ENCODE assay signal across 8 cellular contexts in genomic region chr13:48155850-48156249, GRCh38.
DNase-seq lines count a peak whose midpoint lies in the region; ATAC-seq and TF ChIP-seq lines count a peak whose summit lies in the region.

No MANE protein-coding gene starts in this region.

- H3K9me3 ChIP-seq in HUES6 (ENCODE audit: control insufficient read depth, insufficient read depth, low read depth, low read length) (no peaks in the 10 kb centered on the region), right lobe of liver (no peaks in the 10 kb centered on the region)

- no peaks in the 10 kb centered on the region for H3K36me3 ChIP-seq in GM06990 (ENCODE audit: control insufficient read depth, insufficient read depth, low read length)
- H3K36me3 ChIP-seq in HUES6 (ENCODE audit: control insufficient read depth, insufficient read depth, low read length), result no peaks in the 10 kb centered on the region
- H3K36me3 ChIP-seq in right lobe of liver, result no peaks in the 10 kb centered on the region

- H3K4me1 ChIP-seq in HUES6 (ENCODE audit: control insufficient read depth, insufficient read depth, low read length) (peaks cover 40% of the 10 kb centered on the region), right lobe of liver (peaks cover 0 to 6% (median 0%) of the 10 kb centered on the region in 4 donors)

- no peaks in the 10 kb centered on the region for H3K27me3 Mint-ChIP-seq in activated CD8-positive, alpha-beta T cell treated with anti-CD3 and anti-CD28 coated beads, Interleukin-2, amount 10 ng/mL, durations not matched to agents 7 days and 5 days (ENCODE audit: low read depth)

- H3K4me3 ChIP-seq in GM06990 (replicated peaks; ENCODE audit: low read depth, low read length) (no peak overlapping the region), HUES6 (ENCODE audit: low read depth, low read length) (no peak overlapping the region), right lobe of liver (no peak overlapping the region)

- H3K27ac ChIP-seq in HUES6 (ENCODE audit: low read depth, low read length), result peak overlapping the region; percentile 83
- peak overlapping the region in 2 of 3 donors; percentile 30 to 42 for H3K27ac ChIP-seq in right lobe of liver

- H3K4me1 Mint-ChIP-seq in activated CD8-positive, alpha-beta T cell treated with anti-CD3 and anti-CD28 coated beads, Interleukin-2, amount 10 ng/mL, durations not matched to agents 7 days and 5 days (ENCODE audit: low read depth), result peaks cover 74% of the 10 kb centered on the region

- peak overlapping the region; percentile 92 for H3K27ac Mint-ChIP-seq in activated CD8-positive, alpha-beta T cell treated with anti-CD3 and anti-CD28 coated beads, Interleukin-2, amount 10 ng/mL, durations not matched to agents 7 days and 5 days

- TF ChIP-seq CTCF in GM06990 (IDR thresholded peaks at IDR 0.05; ENCODE audit: insufficient read depth, low read length, poor library complexity, severe bottlenecking), result no peak
- no peak for TF ChIP-seq CTCF in right lobe of liver (IDR thresholded peaks at IDR 0.05)

- no peaks in the 10 kb centered on the region for H3K27me3 ChIP-seq in GM06990 (replicated peaks; ENCODE audit: control insufficient read depth, insufficient read depth, low read length)
- H3K27me3 ChIP-seq in HUES6 (ENCODE audit: control insufficient read depth, insufficient read depth, low read length), result no peaks in the 10 kb centered on the region
- H3K27me3 ChIP-seq in right lobe of liver, result no peaks in the 10 kb centered on the region

- H3K36me3 Mint-ChIP-seq in activated CD8-positive, alpha-beta T cell treated with anti-CD3 and anti-CD28 coated beads, Interleukin-2, amount 10 ng/mL, durations not matched to agents 7 days and 5 days (ENCODE audit: low read depth), result no peaks in the 10 kb centered on the region

- H3K9ac ChIP-seq in HUES6 (ENCODE audit: low read length), result no peak overlapping the region

- intact Hi-C loops in right lobe of liver (cut with DNase I), result no loop called here

- ATAC-seq in activated CD8-positive, alpha-beta T cell treated with anti-CD3 and anti-CD28 coated beads, Interleukin-2, amount 10 ng/mL, durations not matched to agents 7 days and 5 days, result peak; percentile 87
- ATAC-seq in right lobe of liver (peak; percentile 52 to 75 (median 68)), GM21723 (IDR thresholded peaks at IDR 0.05; ENCODE audit: unreplicated experiment) (no peak)

- TF ChIP-seq POLR2A in right lobe of liver (IDR thresholded peaks at IDR 0.05), result no peak

- POLR2A ChIA-PET in activated CD8-positive, alpha-beta T cell treated with anti-CD3 and anti-CD28 coated beads, Interleukin-2, amount 10 ng/mL, durations not matched to agents 7 days and 5 days (lab: Charles Lee), result interaction anchor here (0.7 to 1.2 kb wide), 9 partner anchors 29 to 148 kb away, joined by 3 to 5 read pairs (median 4); partner anchors contain the start of genes ITM2B and RB1

- WGBS in right lobe of liver (ENCODE audit: insufficient coverage, low coverage, low lambda C conversion rate, missing lambda C conversion rate), result 37% methylated on average over 2 of the region's 2 CpGs

- DNase-seq in GM06990 (ENCODE audit: extremely low read depth, insufficient read length), result peak; percentile 36
- DNase-seq in activated CD8-positive, alpha-beta T cell treated with anti-CD3 and anti-CD28 coated beads, Interleukin-2, amount 10 ng/mL, durations not matched to agents 7 days and 5 days, result peak; percentile 58
- no peak for DNase-seq in right lobe of liver
- no peak for DNase-seq in activated effector memory CD4-positive, alpha-beta T cell treated with Interleukin-2 at 50 U/mL for 16 hours
- no peak for DNase-seq in NCI-H1092 (lab: John Stamatoyannopoulos, UW)
- DNase-seq in NCI-H1436 (lab: John Stamatoyannopoulos, UW), result no peak

- peak overlapping the region; percentile 38 for H3K4me3 Mint-ChIP-seq in activated CD8-positive, alpha-beta T cell treated with anti-CD3 and anti-CD28 coated beads, Interleukin-2, amount 10 ng/mL, durations not matched to agents 7 days and 5 days

- no peaks in the 10 kb centered on the region for H3K9me3 Mint-ChIP-seq in activated CD8-positive, alpha-beta T cell treated with anti-CD3 and anti-CD28 coated beads, Interleukin-2, amount 10 ng/mL, durations not matched to agents 7 days and 5 days (ENCODE audit: insufficient read depth)

- CTCF ChIA-PET in activated CD8-positive, alpha-beta T cell treated with anti-CD3 and anti-CD28 coated beads, Interleukin-2, amount 10 ng/mL, durations not matched to agents 7 days and 5 days (lab: Charles Lee), result interaction anchor here (0.7 to 2.8 kb wide), 12 partner anchors 15 to 80 kb away, joined by 3 to 16 read pairs (median 3); partner anchors contain the start of genes ITM2B and MED4

Comparison
In these comparisons a context has a peak if more than half of its experiments do, and no peak if none do; other contexts are left out.
1. DNase-seq: peak in GM06990 (single experiment) and activated CD8-positive, alpha-beta T cell treated with anti-CD3 and anti-CD28 coated beads, Interleukin-2, amount 10 ng/mL, durations not matched to agents 7 days and 5 days (single experiment); none in right lobe of liver (0 of 3), activated effector memory CD4-positive, alpha-beta T cell treated with Interleukin-2 at 50 U/mL for 16 hours (single experiment), NCI-H1092 (single experiment) and NCI-H1436 (single experiment).